ENCODE assay signal across 9 cellular contexts in the genomic region with DNA sequence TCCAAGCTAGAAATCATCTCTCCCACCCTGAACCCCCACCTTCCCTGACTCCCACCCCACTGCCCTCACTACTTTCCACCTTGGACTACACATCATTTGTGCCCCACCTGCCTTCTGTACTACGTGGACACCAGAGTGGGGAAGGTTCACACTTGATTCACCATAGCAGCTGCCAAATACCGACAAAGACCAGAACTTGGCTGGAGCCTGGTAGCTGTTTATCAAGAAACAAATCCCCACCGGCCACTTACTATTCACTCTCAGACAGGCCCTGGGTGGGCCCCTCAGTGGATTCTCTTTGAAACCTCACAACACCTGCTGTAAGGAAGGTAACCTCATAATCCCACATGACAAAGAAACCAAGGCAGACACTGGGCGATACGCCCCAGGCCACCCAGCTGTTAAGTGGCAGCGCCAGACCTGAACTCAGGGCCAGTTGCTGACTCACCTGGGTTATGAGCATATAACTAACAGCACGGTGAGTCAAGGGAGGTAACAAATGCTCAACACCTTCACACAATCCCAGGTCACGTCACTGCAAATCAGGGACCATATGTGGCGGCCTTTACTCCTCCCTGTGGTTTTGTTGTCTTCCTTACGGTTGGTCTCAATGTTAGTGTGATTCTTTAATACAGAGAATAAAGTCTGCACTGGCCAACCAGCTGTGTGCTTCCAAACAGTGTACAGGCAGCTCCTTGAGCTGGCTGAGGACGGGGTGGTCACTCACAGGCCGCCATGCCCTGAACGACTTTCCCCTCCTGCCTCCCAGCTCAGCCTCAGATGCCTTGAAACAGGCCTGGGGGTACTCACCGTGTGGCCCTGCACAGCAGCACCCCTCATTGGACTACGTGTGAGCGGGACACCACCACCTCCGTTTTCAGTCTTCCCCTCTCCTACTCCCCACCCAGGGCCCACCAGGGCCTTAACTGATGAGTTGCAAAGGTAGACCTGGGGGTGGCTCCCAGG. TPM values are rescaled to one million over a fixed set of nuclear protein-coding genes. Genes with fewer than 3 reads are reported as not detected.
A peak's percentile ranks its signal among the peaks of the same experiment; 100 is the strongest.
DNase-seq lines count a peak whose midpoint lies in the region; ATAC-seq and TF ChIP-seq lines count a peak whose summit lies in the region.
"Had no signal": no experiment of that assay in that cellular context is flagged by ENCODE, and none has a peak within 500 bp of the region (broad histone marks: within the 10 kb centered on the region; RNA-seq: fewer than 3 reads in every experiment).

No MANE protein-coding gene starts in this region.

- intact Hi-C loops in vagina (cut with DNase I) = no loop called here

- peaks cover 95% of the 10 kb centered on the region for H3K4me1 Mint-ChIP-seq in brain

- H3K9me3 Mint-ChIP-seq in brain = no peaks in the 10 kb centered on the region

- H3K27me3 ChIP-seq in muscle layer of colon (ENCODE audit: control insufficient read depth in 1 of 2, insufficient read depth in 2 of 2, low read length in 2 of 2) (no peaks in the 10 kb centered on the region), vagina (no peaks in the 10 kb centered on the region)

- H3K27me3 Mint-ChIP-seq in brain = no peaks in the 10 kb centered on the region

- H3K4me3 ChIP-seq in muscle layer of colon (ENCODE audit: low read depth in 1 of 2, low read length in 2 of 2) (peak overlapping the region in 1 of 2 donors; percentile 10), vagina (no peak overlapping the region)

- H3K36me3 Mint-ChIP-seq in brain = peaks cover 61% of the 10 kb centered on the region

- peak overlapping the region in 4 of 5 experiments; percentile 45 to 94 (median 78) for H3K27ac Mint-ChIP-seq in brain

- H3K4me1 ChIP-seq in muscle layer of colon (ENCODE audit: insufficient read depth, low read length) (peaks cover 100% of the 10 kb centered on the region), vagina (peaks cover 100% of the 10 kb centered on the region)

- H3K9ac ChIP-seq in muscle layer of colon (ENCODE audit: low read length) = no peak overlapping the region

- TF ChIP-seq CTCF in brain (conservative IDR thresholded peaks at IDR 0.05) (no peak), vagina (IDR thresholded peaks at IDR 0.05) (no peak)

- peak overlapping the region; percentile 51 for H3K27ac ChIP-seq in muscle layer of colon (ENCODE audit: low read depth, low read length)
- H3K27ac ChIP-seq in vagina = peak overlapping the region; percentile 89

- H3K4me3 Mint-ChIP-seq in brain = peak overlapping the region in 2 of 5 experiments; percentile 39 to 41

- DNase-seq in stimulated activated CD4-positive, alpha-beta T cell treated with anti-CD3 and anti-CD28 coated beads, Interleukin-1b, Interleukin-23, amount 100 ng/mL, for 48 hours = peak; percentile 68
- no peak for DNase-seq in stimulated activated CD4-positive, alpha-beta T cell treated with anti-CD3 and anti-CD28 coated beads, Interleukin-12 subunit alpha, Interleukin-12 subunit beta, amount 100 ng/mL, for 4 hours
- no peak for DNase-seq in vagina (ENCODE audit: extremely low spot score in 2 of 2)
- DNase-seq in HUDEP-2 (lab: John Stamatoyannopoulos, UW; ENCODE audit: unreplicated experiment in 76 of 76) = no peak
- DNase-seq: RPMI8226 had no signal

- H3K9me3 ChIP-seq in muscle layer of colon (ENCODE audit: low read length) (no peaks in the 10 kb centered on the region), vagina (no peaks in the 10 kb centered on the region)

- H3K36me3 ChIP-seq in muscle layer of colon (ENCODE audit: insufficient read depth, low read length) = peaks cover 67% of the 10 kb centered on the region
- peaks cover 0 to 33% of the 10 kb centered on the region in 2 donors for H3K36me3 ChIP-seq in vagina

- no peak for TF ChIP-seq POLR2A in vagina (IDR thresholded peaks at IDR 0.05)

- ATAC-seq in GM19467 (IDR thresholded peaks at IDR 0.05; ENCODE audit: unreplicated experiment) (no peak), GM18870 (IDR thresholded peaks at IDR 0.05; ENCODE audit: unreplicated experiment) (no peak)

RNA-seq across cellular contexts. Expression of a gene that starts 7.5 kb away (rescaled TPM):
- 207 TPM for polyA plus RNA-seq in brain (ENCODE audit: insufficient read depth, low read depth, low replicate concordance)
- 159 TPM for total RNA-seq in vagina
